9 cellular contexts compared by ENCODE assay signal in the genomic region with DNA sequence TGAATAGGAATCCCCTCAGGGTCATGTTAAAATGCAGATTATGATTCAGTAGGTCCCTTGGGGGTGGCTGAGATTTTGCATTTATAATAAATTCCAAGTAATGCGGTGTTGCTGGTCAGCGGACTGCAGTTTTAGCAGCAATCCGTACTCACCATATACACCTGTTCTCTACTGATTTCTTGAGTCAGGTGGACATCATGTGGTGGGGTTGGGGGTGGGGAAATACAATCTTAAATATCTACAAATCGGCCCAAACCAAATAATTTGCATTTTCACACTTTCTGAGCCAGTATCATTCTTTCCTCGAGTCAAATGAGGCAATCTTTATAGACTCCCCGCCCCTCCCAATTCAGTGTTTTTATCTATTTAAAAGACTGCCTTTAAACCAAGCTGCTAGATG. TPM values are rescaled to one million over a fixed set of nuclear protein-coding genes. Genes with fewer than 3 reads are reported as not detected.
A peak's percentile ranks its signal among the peaks of the same experiment; 100 is the strongest.
DNase-seq lines count a peak whose midpoint lies in the region; ATAC-seq and TF ChIP-seq lines count a peak whose summit lies in the region.
"Had no signal": no experiment of that assay in that cellular context is flagged by ENCODE, and none has a peak within 500 bp of the region (broad histone marks: within the 10 kb centered on the region; RNA-seq: fewer than 3 reads in every experiment).

No MANE protein-coding gene starts in this region.

- H3K4me1 Mint-ChIP-seq in activated naive CD4-positive, alpha-beta T cell treated with anti-CD3 and anti-CD28 coated beads, Interleukin-2, amount 10 ng/mL, durations not matched to agents 7 days and 5 days = peaks cover 25% of the 10 kb centered on the region
- H3K4me1 Mint-ChIP-seq in activated naive CD8-positive, alpha-beta T cell treated with anti-CD3 and anti-CD28 coated beads for 36 hours = peaks cover 18% of the 10 kb centered on the region

- H3K27ac Mint-ChIP-seq in activated naive CD4-positive, alpha-beta T cell treated with anti-CD3 and anti-CD28 coated beads, Interleukin-2, amount 10 ng/mL, durations not matched to agents 7 days and 5 days = no peak overlapping the region
- no peak overlapping the region for H3K27ac Mint-ChIP-seq in activated naive CD8-positive, alpha-beta T cell treated with anti-CD3 and anti-CD28 coated beads for 36 hours

- no peak for TF ChIP-seq CTCF in left lung (IDR thresholded peaks at IDR 0.05)
- no peak for TF ChIP-seq CTCF in tibial artery (IDR thresholded peaks at IDR 0.05)

- no peaks in the 10 kb centered on the region for H3K9me3 Mint-ChIP-seq in activated naive CD4-positive, alpha-beta T cell treated with anti-CD3 and anti-CD28 coated beads, Interleukin-2, amount 10 ng/mL, durations not matched to agents 7 days and 5 days
- no peaks in the 10 kb centered on the region for H3K9me3 Mint-ChIP-seq in activated naive CD8-positive, alpha-beta T cell treated with anti-CD3 and anti-CD28 coated beads for 36 hours

- H3K27me3 ChIP-seq in left lung (no peaks in the 10 kb centered on the region), tibial artery (no peaks in the 10 kb centered on the region)

- no peak for DNase-seq in activated naive CD4-positive, alpha-beta T cell treated with anti-CD3 and anti-CD28 coated beads, Interleukin-2, amount 10 ng/mL, durations not matched to agents 7 days and 5 days
- DNase-seq in activated naive CD4-positive, alpha-beta T cell treated with Interleukin-2 at 50 U/mL for 16 hours = no peak
- no peak for DNase-seq in activated naive CD8-positive, alpha-beta T cell treated with anti-CD3 and anti-CD28 coated beads for 36 hours
- no peak for DNase-seq in left lung
- DNase-seq in tibial artery = no peak
- no peak for DNase-seq in stimulated activated CD4-positive, alpha-beta T cell treated with anti-CD3 and anti-CD28 coated beads, Interleukin-4, amount 100 ng/mL, for 1 hour
- no peak for DNase-seq in NCI-H82 treated with DMSO at 0.1 percent for 48 hours (lab: John Stamatoyannopoulos, UW; ENCODE audit: unreplicated experiment)
- DNase-seq: stimulated activated CD4-positive, alpha-beta T cell treated with anti-CD3 and anti-CD28 coated beads, Interleukin-12 subunit alpha, Interleukin-12 subunit beta, amount 100 ng/mL, for 4 hours had no signal

- H3K4me1 ChIP-seq in left lung = peaks cover 16 to 17% of the 10 kb centered on the region in 2 donors
- H3K4me1 ChIP-seq in tibial artery = peaks cover 0 to 12% (median 8%) of the 10 kb centered on the region in 4 donors

- intact Hi-C loops in left lung (cut with DNase I) (no loop called here), tibial artery (cut with DNase I; ENCODE audit: low total_unique reads) (no loop called here)

- H3K36me3 ChIP-seq in left lung (no peaks in the 10 kb centered on the region), tibial artery (no peaks in the 10 kb centered on the region)

- CTCF ChIA-PET in activated naive CD4-positive, alpha-beta T cell treated with anti-CD3 and anti-CD28 coated beads, Interleukin-2, amount 10 ng/mL, durations not matched to agents 7 days and 5 days (lab: Charles Lee) = interaction anchor here (1.4 kb wide), 1 partner anchor 197 kb away, joined by 3 read pairs; no protein-coding TSS in a partner anchor

- peak overlapping the region; percentile 93 for H3K4me3 Mint-ChIP-seq in activated naive CD4-positive, alpha-beta T cell treated with anti-CD3 and anti-CD28 coated beads, Interleukin-2, amount 10 ng/mL, durations not matched to agents 7 days and 5 days
- H3K4me3 Mint-ChIP-seq in activated naive CD8-positive, alpha-beta T cell treated with anti-CD3 and anti-CD28 coated beads for 36 hours = peak overlapping the region; percentile 93

- no peaks in the 10 kb centered on the region for H3K36me3 Mint-ChIP-seq in activated naive CD4-positive, alpha-beta T cell treated with anti-CD3 and anti-CD28 coated beads, Interleukin-2, amount 10 ng/mL, durations not matched to agents 7 days and 5 days
- no peaks in the 10 kb centered on the region for H3K36me3 Mint-ChIP-seq in activated naive CD8-positive, alpha-beta T cell treated with anti-CD3 and anti-CD28 coated beads for 36 hours

- H3K9me3 ChIP-seq in left lung = no peaks in the 10 kb centered on the region
- H3K9me3 ChIP-seq in tibial artery = no peaks in the 10 kb centered on the region

- peaks cover 11% of the 10 kb centered on the region for H3K27me3 Mint-ChIP-seq in activated naive CD4-positive, alpha-beta T cell treated with anti-CD3 and anti-CD28 coated beads, Interleukin-2, amount 10 ng/mL, durations not matched to agents 7 days and 5 days
- H3K27me3 Mint-ChIP-seq in activated naive CD8-positive, alpha-beta T cell treated with anti-CD3 and anti-CD28 coated beads for 36 hours = no peaks in the 10 kb centered on the region

- ATAC-seq in left lung (no peak), GM18868 (IDR thresholded peaks at IDR 0.05; ENCODE audit: unreplicated experiment) (no peak)

- H3K27ac ChIP-seq in left lung (no peak overlapping the region), tibial artery (peak overlapping the region; percentile 67 to 89)

- H3K4me3 ChIP-seq in left lung (peak overlapping the region; percentile 70 to 92), tibial artery (peak overlapping the region; percentile 60 to 93)

RNA-seq across cellular contexts. Expression of gene SPATA7, which starts 0.9 kb away (rescaled TPM):
- 1 to 10 TPM; 2.5 to 3.0 TPM for total RNA-seq in activated naive CD8-positive, alpha-beta T cell treated with anti-CD3 and anti-CD28 coated beads for 36 hours
- 10 to 100 TPM in 1 of 2 donors, 1 to 10 TPM in 1; 8.9 to 12.4 TPM for total RNA-seq in left lung

Comparison
In these comparisons a context has a peak if more than half of its experiments do, and no peak if none do; other contexts are left out.
1. H3K27ac ChIP-seq: peak in tibial artery (2 of 2); none in left lung (0 of 2).